In genomic region chr4:53377319-53378170, GRCh38 we compare ENCODE assay signal across 1 cellular context.
TF ChIP-seq lines count a peak whose summit lies in the region.

FIP1L1 (plus strand) TSS chr4:53377641; CDS start chr4:53377839, 198 bp downstream.

TF ChIP-seq in K562, 482 proteins besides CTCF, POLR2A, EP300 and RAD21 (continued from another document and continues in another):
- TF ChIP-seq ZBTB40 (IDR thresholded peaks at IDR 0.05), result peak; percentile 80
- TF ChIP-seq ZBTB40 (CRISPR knock-in tag; IDR thresholded peaks at IDR 0.05), result no peak
- peak; percentile 58 for TF ChIP-seq VEZF1 (CRISPR knock-in tag; IDR thresholded peaks at IDR 0.05)
- peak; percentile 72; the same call in 1 of the 2 replicates for TF ChIP-seq LCOR (CRISPR knock-in tag; IDR thresholded peaks at IDR 0.05)
- TF ChIP-seq EZH2 (IDR thresholded peaks at IDR 0.05; ENCODE audit: borderline replicate concordance, low read depth, low read length), result no peak
- 0 out of 4 replicates have a peak, but pooled peaks of 1 of the 2 experiments have one; percentile 47 for TF ChIP-seq ZNF639 (CRISPR knock-in tag; conservative IDR thresholded peaks at IDR 0.05 in 1 of 2, IDR thresholded peaks at IDR 0.05 in 1 of 2)
- no peak for TF ChIP-seq BHLHE40 (IDR thresholded peaks at IDR 0.05; ENCODE audit: low read length)
- TF ChIP-seq ZNF143 (CRISPR knock-in tag; IDR thresholded peaks at IDR 0.05), result no peak
- TF ChIP-seq ZNF766 (CRISPR knock-in tag; conservative IDR thresholded peaks at IDR 0.05), result no peak
- TF ChIP-seq GTF2E2 (tag; IDR thresholded peaks at IDR 0.05), result no peak
- no peak for TF ChIP-seq ATF3 (IDR thresholded peaks at IDR 0.05)
- TF ChIP-seq ATF3 (CRISPR knock-in tag; conservative IDR thresholded peaks at IDR 0.05), result no peak
- TF ChIP-seq SP1 (CRISPR knock-in tag; IDR thresholded peaks at IDR 0.05), result peak; percentile 59; the same call in 1 of the 2 replicates
- peak; percentile 84 for TF ChIP-seq GABPA (tag; conservative IDR thresholded peaks at IDR 0.05; ENCODE audit: low read depth)
- peak; percentile 100 for TF ChIP-seq NRF1 (conservative IDR thresholded peaks at IDR 0.05 in 1 of 2, IDR thresholded peaks at IDR 0.05 in 1 of 2)
- no peak for TF ChIP-seq ATF2 (CRISPR knock-in tag; IDR thresholded peaks at IDR 0.05)
- TF ChIP-seq ZNF165 (CRISPR knock-in tag; IDR thresholded peaks at IDR 0.05; ENCODE audit: borderline replicate concordance), result no peak
- 0 out of 2 replicates have a peak, but pooled peaks have one; percentile 27 for TF ChIP-seq GTF2F1 (IDR thresholded peaks at IDR 0.05; ENCODE audit: low read depth, low read length)
- no peak for TF ChIP-seq ZBTB17 (CRISPR knock-in tag; IDR thresholded peaks at IDR 0.05)
- 0 out of 2 replicates have a peak, but pooled peaks have one; percentile 35 for TF ChIP-seq NKRF (IDR thresholded peaks at IDR 0.05; ENCODE audit: borderline replicate concordance)
- TF ChIP-seq NFIX (CRISPR knock-in tag; IDR thresholded peaks at IDR 0.05; ENCODE audit: low read depth), result no peak
- no peak for TF ChIP-seq ZNF408 (CRISPR knock-in tag; IDR thresholded peaks at IDR 0.05; ENCODE audit: low read depth)
- no peak for TF ChIP-seq THAP7 (CRISPR knock-in tag; IDR thresholded peaks at IDR 0.05)
- TF ChIP-seq HDAC6 (IDR thresholded peaks at IDR 0.05; ENCODE audit: low read depth, low read length), result no peak
- no peak for TF ChIP-seq E2F3 (CRISPR knock-in tag; IDR thresholded peaks at IDR 0.05)
- TF ChIP-seq CBX3 (IDR thresholded peaks at IDR 0.05; ENCODE audit: borderline replicate concordance in 1 of 2, low read length in 2 of 2), result 0 out of 3 replicates have a peak, but pooled peaks of 1 of the 2 experiments have one; percentile 18
- no peak for TF ChIP-seq DLX4 (CRISPR knock-in tag; IDR thresholded peaks at IDR 0.05)
- TF ChIP-seq MBD1 (CRISPR knock-in tag; IDR thresholded peaks at IDR 0.05), result no peak
- no peak for TF ChIP-seq HBP1 (CRISPR knock-in tag; IDR thresholded peaks at IDR 0.05)
- TF ChIP-seq CCNT2 (IDR thresholded peaks at IDR 0.05; ENCODE audit: borderline replicate concordance, extremely low read depth, insufficient read length, low read depth, low read length), result peak; percentile 50
- TF ChIP-seq HMGXB4 (CRISPR knock-in tag; IDR thresholded peaks at IDR 0.05), result no peak
- no peak for TF ChIP-seq ZNF551 (CRISPR knock-in tag; IDR thresholded peaks at IDR 0.05)
- TF ChIP-seq ZKSCAN3 (CRISPR knock-in tag; IDR thresholded peaks at IDR 0.05), result no peak
